ENCODE assay signal across 19 cellular contexts in the genomic region with DNA sequence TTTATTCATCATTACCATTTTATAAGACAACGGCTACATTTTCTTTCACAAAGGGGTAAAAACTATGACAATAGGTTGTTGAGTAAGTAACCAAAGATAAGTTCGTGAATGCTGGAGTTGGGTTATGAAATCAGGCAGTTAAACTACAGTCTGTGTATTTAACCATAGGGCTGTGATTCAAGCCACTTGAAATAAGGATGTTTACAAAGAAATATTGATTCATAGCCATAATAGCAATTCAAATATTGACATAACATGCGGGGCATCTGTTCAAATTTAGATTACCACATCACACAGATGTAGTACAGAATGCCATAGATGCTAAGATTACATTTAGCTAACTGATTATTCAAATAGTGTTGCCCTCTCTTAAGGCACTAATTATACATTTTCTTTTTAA.
DNase-seq lines count a peak whose midpoint lies in the region; ATAC-seq lines count a peak whose summit lies in the region.
"Had no signal": no experiment of that assay in that cellular context is flagged by ENCODE, and none has a peak within 500 bp of the region (broad histone marks: within the 10 kb centered on the region; RNA-seq: fewer than 3 reads in every experiment).

No MANE protein-coding gene starts in this region.

- H2AFZ ChIP-seq in mesenchymal stem cell (ENCODE audit: low read depth, low read length): no peak overlapping the region

- H4K91ac ChIP-seq in mesenchymal stem cell (ENCODE audit: low read length): no peak overlapping the region

- H3K4me1 ChIP-seq in mesenchymal stem cell (ENCODE audit: control insufficient read depth, insufficient read depth, low read depth, low read length): no peaks in the 10 kb centered on the region
- H3K4me1 ChIP-seq: BLaER1 treated with 17β-estradiol and CSF1 and Interleukin-3, amounts not matched to agents 10 nM and 100 nM; colonic mucosa; left ventricle myocardium inferior had no signal

- H2BK15ac ChIP-seq in mesenchymal stem cell (ENCODE audit: low read depth, poor library complexity, severe bottlenecking): no peak overlapping the region

- H3K23ac ChIP-seq in mesenchymal stem cell (ENCODE audit: low read length in 2 of 2): no peak overlapping the region

- no peak overlapping the region for H3K4me2 ChIP-seq in mesenchymal stem cell (ENCODE audit: low read length, poor library complexity, severe bottlenecking)
- H3K4me2 ChIP-seq: BLaER1 treated with 17β-estradiol and CSF1 and Interleukin-3, amounts not matched to agents 10 nM and 100 nM had no signal

- peaks cover 4% of the 10 kb centered on the region for H3K9me3 ChIP-seq in mesenchymal stem cell (ENCODE audit: control insufficient read depth, low read length)
- H3K9me3 ChIP-seq in T-helper 17 cell (ENCODE audit: control insufficient read depth, low read length, poor library complexity, severe bottlenecking): no peaks in the 10 kb centered on the region
- H3K9me3 ChIP-seq: BLaER1 treated with 17β-estradiol and CSF1 and Interleukin-3, amounts not matched to agents 10 nM and 100 nM; colonic mucosa had no signal

- H3K27ac ChIP-seq in mesenchymal stem cell (ENCODE audit: low read length, poor library complexity, severe bottlenecking): no peak overlapping the region
- H3K27ac ChIP-seq: BLaER1 treated with 17β-estradiol and CSF1 and Interleukin-3, amounts not matched to agents 10 nM and 100 nM; colonic mucosa; left ventricle myocardium inferior had no signal

- no peaks in the 10 kb centered on the region for H3K4me1 Mint-ChIP-seq in T-helper 17 cell
- H3K4me1 Mint-ChIP-seq: naive B cell had no signal

- no peak overlapping the region for H2AK5ac ChIP-seq in mesenchymal stem cell (ENCODE audit: low read length, severe bottlenecking)

- no peaks in the 10 kb centered on the region for H3K27me3 Mint-ChIP-seq in T-helper 17 cell
- H3K27me3 Mint-ChIP-seq: naive B cell had no signal

- WGBS in mesenchymal stem cell: 27% methylated on average over 2 of the region's 3 CpGs

- ATAC-seq in T-helper 17 cell (no peak), HG03571 (IDR thresholded peaks at IDR 0.05; ENCODE audit: unreplicated experiment) (no peak)
- ATAC-seq: activated T-cell treated with anti-CD3 and anti-CD28 coated beads, Interleukin-2, amount 50 U/mL, for 72 hours; esophagus mucosa; SK-N-SH treated with all-trans-retinoic acid at 6 μM for 48 hours had no signal

- no peaks in the 10 kb centered on the region for H3K79me1 ChIP-seq in mesenchymal stem cell (replicated peaks; ENCODE audit: low read length, poor library complexity, severe bottlenecking)

- no peak overlapping the region for H2BK5ac ChIP-seq in mesenchymal stem cell (ENCODE audit: low read depth, low read length, poor library complexity, severe bottlenecking)

- H3K4ac ChIP-seq in mesenchymal stem cell (ENCODE audit: low read depth in 1 of 2, low read length in 2 of 2): no peak overlapping the region

- H3K36me3 ChIP-seq in mesenchymal stem cell (ENCODE audit: control insufficient read depth in 1 of 2, insufficient read depth in 2 of 2, low read depth in 1 of 2, low read length in 2 of 2): no peaks in the 10 kb centered on the region
- H3K36me3 ChIP-seq: BLaER1 treated with 17β-estradiol and CSF1 and Interleukin-3, amounts not matched to agents 10 nM and 100 nM; colonic mucosa; left ventricle myocardium inferior had no signal

- DNase-seq in HuH-7 (ENCODE audit: low spot score) (peak; percentile 1), NCI-H2029 (lab: John Stamatoyannopoulos, UW) (peak; percentile 75), SHP77 treated with DMSO at 0.1 percent for 48 hours (lab: John Stamatoyannopoulos, UW) (peak; percentile 81), mesenchymal stem cell (peak; percentile 57), T-helper 17 cell (no peak), HK-2 (ENCODE audit: unreplicated experiment) (no peak)
- DNase-seq: activated T-cell treated with anti-CD3 and anti-CD28 coated beads, Interleukin-2, amount 50 U/mL, for 72 hours; amniotic stem cell; colonic mucosa; EL; KBM-7; left ventricle myocardium inferior; naive B cell; NCI-H1694 treated with DMSO at 0.1 percent for 48 hours had no signal

- H2BK12ac ChIP-seq in mesenchymal stem cell (ENCODE audit: low read length in 2 of 2): no peak overlapping the region

- no peak overlapping the region for H2BK120ac ChIP-seq in mesenchymal stem cell (ENCODE audit: low read depth, low read length)

- no peak overlapping the region for H3K27ac Mint-ChIP-seq in T-helper 17 cell
- H3K27ac Mint-ChIP-seq: activated T-cell treated with anti-CD3 and anti-CD28 coated beads, Interleukin-2, amount 50 U/mL, for 72 hours; naive B cell; progenitor cell of endocrine pancreas had no signal

- H3K27me3 ChIP-seq in mesenchymal stem cell (ENCODE audit: control insufficient read depth in 1 of 2, insufficient read depth in 1 of 2, low read length in 2 of 2): no peaks in the 10 kb centered on the region
- H3K27me3 ChIP-seq: BLaER1 treated with 17β-estradiol and CSF1 and Interleukin-3, amounts not matched to agents 10 nM and 100 nM; colonic mucosa had no signal

- H3K18ac ChIP-seq in mesenchymal stem cell (ENCODE audit: low read depth in 1 of 2, low read length in 2 of 2): no peak overlapping the region

- H3K14ac ChIP-seq in mesenchymal stem cell (ENCODE audit: low read length in 2 of 2): no peak overlapping the region

- H3K4me3 ChIP-seq in mesenchymal stem cell (ENCODE audit: insufficient read depth in 1 of 2, low read depth in 1 of 2, low read length in 2 of 2): no peak overlapping the region
- H3K4me3 ChIP-seq: BLaER1 treated with 17β-estradiol and CSF1 and Interleukin-3, amounts not matched to agents 10 nM and 100 nM; colonic mucosa; left ventricle myocardium inferior had no signal

- H3K36me3 Mint-ChIP-seq in T-helper 17 cell (ENCODE audit: low read depth): no peaks in the 10 kb centered on the region
- H3K36me3 Mint-ChIP-seq: naive B cell had no signal

- no peak overlapping the region for H4K8ac ChIP-seq in mesenchymal stem cell (ENCODE audit: low read length)

- H3K4me3 Mint-ChIP-seq in T-helper 17 cell: no peak overlapping the region
- H3K4me3 Mint-ChIP-seq: activated T-cell treated with anti-CD3 and anti-CD28 coated beads, Interleukin-2, amount 50 U/mL, for 72 hours; naive B cell had no signal

- H3K9ac ChIP-seq in mesenchymal stem cell (ENCODE audit: low read length): no peak overlapping the region
- H3K9ac ChIP-seq: BLaER1 treated with 17β-estradiol and CSF1 and Interleukin-3, amounts not matched to agents 10 nM and 100 nM had no signal

Comparison
In these comparisons a context has a peak if more than half of its experiments do, and no peak if none do; other contexts are left out.
1. DNase-seq: peak in HuH-7 (single experiment), NCI-H2029 (single experiment), SHP77 treated with DMSO at 0.1 percent for 48 hours (single experiment) and mesenchymal stem cell (single experiment); none in T-helper 17 cell (0 of 3) and HK-2 (single experiment).